20 cellular contexts compared by ENCODE assay signal in the genomic region with DNA sequence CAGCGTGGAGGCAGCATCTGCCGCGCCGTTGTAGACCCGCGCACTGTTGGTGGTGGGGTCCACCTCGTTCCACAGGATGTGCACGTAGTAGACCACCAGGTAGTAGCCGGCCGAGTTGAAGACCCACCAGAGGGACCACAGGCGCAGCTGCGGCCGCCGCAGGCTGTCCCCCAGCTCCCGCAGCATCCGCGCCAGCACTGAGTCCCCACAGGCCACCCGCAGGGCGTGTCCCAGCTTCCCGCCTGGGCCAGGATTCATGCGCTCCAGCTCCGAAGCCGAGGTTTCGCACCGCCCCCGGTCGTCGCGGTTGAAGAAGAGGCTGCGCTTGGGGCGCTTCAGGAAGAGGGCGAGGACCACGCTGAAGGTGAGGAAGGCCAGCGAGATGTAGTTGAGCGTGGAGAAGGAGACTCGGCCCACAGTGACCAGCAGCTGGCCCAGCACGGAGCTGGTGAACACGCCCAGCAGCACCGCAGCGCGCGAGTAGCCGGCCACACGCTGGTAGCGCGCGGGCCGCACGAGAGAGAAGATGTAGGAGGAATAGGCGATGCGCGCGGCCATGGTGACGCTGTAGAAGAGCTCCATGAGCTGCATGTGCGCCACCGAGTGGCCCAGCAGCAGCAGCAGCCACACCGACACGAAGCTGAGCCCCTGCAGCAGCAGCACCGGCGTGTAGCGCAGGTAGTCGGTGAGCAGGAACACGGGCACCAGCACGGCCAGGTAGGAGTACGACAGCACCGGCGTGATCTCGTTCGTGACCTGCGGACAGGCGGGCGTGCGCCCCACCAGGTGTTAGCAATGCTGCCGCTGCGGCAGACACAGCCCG. TPM values are rescaled to one million over a fixed set of nuclear protein-coding genes. Genes with fewer than 3 reads are reported as not detected.
A peak's percentile ranks its signal among the peaks of the same experiment; 100 is the strongest.
DNase-seq lines count a peak whose midpoint lies in the region; TF ChIP-seq lines count a peak whose summit lies in the region.
"Had no signal": no experiment of that assay in that cellular context is flagged by ENCODE, and none has a peak within 500 bp of the region (broad histone marks: within the 10 kb centered on the region; RNA-seq: fewer than 3 reads in every experiment).

No MANE protein-coding gene starts in this region.

- H2AK5ac ChIP-seq in mesenchymal stem cell (ENCODE audit: low read length, severe bottlenecking) = no peak overlapping the region

- H3K4ac ChIP-seq in mesenchymal stem cell (ENCODE audit: low read depth in 1 of 2, low read length in 2 of 2) = no peak overlapping the region

- no peak overlapping the region for H3K4me3 ChIP-seq in mesenchymal stem cell (ENCODE audit: insufficient read depth in 1 of 2, low read depth in 1 of 2, low read length in 2 of 2)

- H4K8ac ChIP-seq in mesenchymal stem cell (ENCODE audit: low read length) = no peak overlapping the region

- H3K36me3 Mint-ChIP-seq in glutamatergic neuron (ENCODE audit: unreplicated experiment) = no peaks in the 10 kb centered on the region
- H3K36me3 Mint-ChIP-seq in type B pancreatic cell = peaks cover 3% of the 10 kb centered on the region

- no peak overlapping the region for H3K27ac ChIP-seq in mesenchymal stem cell (ENCODE audit: low read length, poor library complexity, severe bottlenecking)

- no peak overlapping the region for H3K4me3 Mint-ChIP-seq in glutamatergic neuron (ENCODE audit: unreplicated experiment)
- H3K4me3 Mint-ChIP-seq in type B pancreatic cell = no peak overlapping the region
- H3K4me3 Mint-ChIP-seq: CD8-positive, alpha-beta T cell; H9 had no signal

- H4K91ac ChIP-seq in mesenchymal stem cell (ENCODE audit: low read length) = peak overlapping the region; percentile 58

- no peak overlapping the region for H2AFZ ChIP-seq in mesenchymal stem cell (ENCODE audit: low read depth, low read length)

- no peak overlapping the region for H3K18ac ChIP-seq in mesenchymal stem cell (ENCODE audit: low read depth in 1 of 2, low read length in 2 of 2)

- H3K9me3 Mint-ChIP-seq in glutamatergic neuron (ENCODE audit: unreplicated experiment) (peaks cover 5% of the 10 kb centered on the region), type B pancreatic cell (no peaks in the 10 kb centered on the region)
- H3K9me3 Mint-ChIP-seq: activated CD4-positive, alpha-beta T cell treated with anti-CD3 and anti-CD28 coated beads, Interleukin-2, amount 10 ng/mL, durations not matched to agents 24 days and 14 days; CD8-positive, alpha-beta T cell; H9; IgD-negative memory B cell had no signal

- peaks cover 6% of the 10 kb centered on the region for H3K4me1 Mint-ChIP-seq in glutamatergic neuron (ENCODE audit: low read depth, unreplicated experiment)
- H3K4me1 Mint-ChIP-seq in type B pancreatic cell (ENCODE audit: unreplicated experiment) = peaks cover 5% of the 10 kb centered on the region
- H3K4me1 Mint-ChIP-seq: H9 had no signal

- no peak overlapping the region for H2BK5ac ChIP-seq in mesenchymal stem cell (ENCODE audit: low read depth, low read length, poor library complexity, severe bottlenecking)

- H3K14ac ChIP-seq in mesenchymal stem cell (ENCODE audit: low read length in 2 of 2) = no peak overlapping the region

- H3K27ac Mint-ChIP-seq in glutamatergic neuron (ENCODE audit: unreplicated experiment) = no peak overlapping the region
- H3K27ac Mint-ChIP-seq in type B pancreatic cell = no peak overlapping the region

- H3K4me1 ChIP-seq in mesenchymal stem cell (ENCODE audit: control insufficient read depth, insufficient read depth, low read depth, low read length) = peaks cover 21% of the 10 kb centered on the region

- TF ChIP-seq CTCF in glutamatergic neuron (IDR thresholded peaks at IDR 0.05; ENCODE audit: partially characterized antibody, unreplicated experiment) (no peak), type B pancreatic cell (conservative IDR thresholded peaks at IDR 0.05) (no peak)

- no peak overlapping the region for H2BK120ac ChIP-seq in mesenchymal stem cell (ENCODE audit: low read depth, low read length)

- H3K27me3 Mint-ChIP-seq in glutamatergic neuron (ENCODE audit: unreplicated experiment) = peaks cover 4% of the 10 kb centered on the region
- no peaks in the 10 kb centered on the region for H3K27me3 Mint-ChIP-seq in type B pancreatic cell
- H3K27me3 Mint-ChIP-seq: activated CD4-positive, alpha-beta T cell treated with anti-CD3 and anti-CD28 coated beads, Interleukin-2, amount 10 ng/mL, durations not matched to agents 24 days and 14 days; IgD-negative memory B cell had no signal

- H3K9me3 ChIP-seq in mesenchymal stem cell (ENCODE audit: control insufficient read depth, low read length) = no peaks in the 10 kb centered on the region

- no peak overlapping the region for H3K23ac ChIP-seq in mesenchymal stem cell (ENCODE audit: low read length in 2 of 2)

- H3K4me2 ChIP-seq in mesenchymal stem cell (ENCODE audit: low read length, poor library complexity, severe bottlenecking) = no peak overlapping the region

- H3K79me1 ChIP-seq in mesenchymal stem cell (replicated peaks; ENCODE audit: low read length, poor library complexity, severe bottlenecking) = peaks cover 12% of the 10 kb centered on the region

- no peak overlapping the region for H3K9ac ChIP-seq in mesenchymal stem cell (ENCODE audit: low read length)

- peak; percentile 9 for DNase-seq in activated naive CD4-positive, alpha-beta T cell treated with anti-CD3 and anti-CD28 coated beads, Interleukin-2, amount 50 U/mL, for 16 hours
- no peak for DNase-seq in activated naive CD4-positive, alpha-beta T cell treated with Interleukin-2 at 50 U/mL for 16 hours
- DNase-seq in glutamatergic neuron (peak; percentile 14), mesenchymal stem cell (no peak), type B pancreatic cell (ENCODE audit: extremely low spot score, unreplicated experiment) (peak; percentile 69), NCI-H2081 treated with DMSO at 0.1 percent for 48 hours (lab: John Stamatoyannopoulos, UW) (no peak), NAMALWA (ENCODE audit: low spot score) (no peak), NCI-H1436 treated with DMSO at 0.1 percent for 48 hours (lab: John Stamatoyannopoulos, UW) (no peak)
- DNase-seq: ACHN; activated CD4-positive, alpha-beta T cell treated with anti-CD3 and anti-CD28 coated beads, Interleukin-2, amount 10 ng/mL, durations not matched to agents 24 days and 14 days; DMS79 treated with DMSO at 0.1 percent for 48 hours; H9; hippocampal formation; kidney glomerular epithelial cell; NCI-H2107; NCI-H69; stimulated activated CD4-positive, alpha-beta T cell treated with anti-CD3 and anti-CD28 coated beads, Interleukin-12 subunit alpha, Interleukin-12 subunit beta, amount 100 ng/mL, for 4 hours; stimulated activated naive CD4-positive, alpha-beta T cell had no signal

- peaks cover 12 to 72% of the 10 kb centered on the region in 2 experiments for H3K36me3 ChIP-seq in mesenchymal stem cell (ENCODE audit: control insufficient read depth in 1 of 2, insufficient read depth in 2 of 2, low read depth in 1 of 2, low read length in 2 of 2)

- no peak overlapping the region for H2BK15ac ChIP-seq in mesenchymal stem cell (ENCODE audit: low read depth, poor library complexity, severe bottlenecking)

- no peak overlapping the region for H2BK12ac ChIP-seq in mesenchymal stem cell (ENCODE audit: low read length in 2 of 2)

- 97% methylated on average over 76 of the region's 76 CpGs for WGBS in mesenchymal stem cell

- H3K27me3 ChIP-seq in mesenchymal stem cell (ENCODE audit: control insufficient read depth in 1 of 2, insufficient read depth in 1 of 2, low read length in 2 of 2) = no peaks in the 10 kb centered on the region

RNA-seq across cellular contexts. Expression of gene SLC19A1, which starts 10.6 kb away (rescaled TPM):
- total RNA-seq in glutamatergic neuron (ENCODE audit: unreplicated experiment) (53.3 TPM), type B pancreatic cell (ENCODE audit: low replicate concordance) (10.6 and 28.2 TPM in 2 replicates)
- polyA plus RNA-seq in mesenchymal stem cell (2013, experiment 1 of 2) = 7.5 TPM
- polyA plus RNA-seq in mesenchymal stem cell (2013, experiment 2 of 2) = 6.8 TPM

Comparison
In these comparisons a context has a peak if more than half of its experiments do, and no peak if none do; other contexts are left out.
1. DNase-seq: peak in activated naive CD4-positive, alpha-beta T cell treated with anti-CD3 and anti-CD28 coated beads, Interleukin-2, amount 50 U/mL, for 16 hours (single experiment), glutamatergic neuron (single experiment) and type B pancreatic cell (single experiment); none in activated naive CD4-positive, alpha-beta T cell treated with Interleukin-2 at 50 U/mL for 16 hours (single experiment), mesenchymal stem cell (single experiment), NCI-H2081 treated with DMSO at 0.1 percent for 48 hours (single experiment), NAMALWA (single experiment) and NCI-H1436 treated with DMSO at 0.1 percent for 48 hours (single experiment).